Comparison of ENCODE assay signal across 8 cellular contexts in genomic region chr13:20903164-20903475, GRCh38. TPM values are rescaled to one million over a fixed set of nuclear protein-coding genes. Genes with fewer than 3 reads are reported as not detected.
DNase-seq lines count a peak whose midpoint lies in the region; ATAC-seq and TF ChIP-seq lines count a peak whose summit lies in the region.

No MANE protein-coding gene starts in this region.

- DNase-seq in H9 (no peak), WTC11 (ENCODE audit: low spot score) (no peak), glutamatergic neuron (no peak), SHP77 treated with DMSO at 0.1 percent for 48 hours (lab: John Stamatoyannopoulos, UW) (no peak), HuH-7.5 (ENCODE audit: low spot score) (no peak), SIG-M5 treated with dmso at 0.1 percent for 504 hours (lab: John Stamatoyannopoulos, UW; ENCODE audit: unreplicated experiment) (no peak)

- no peak overlapping the region for H2BK15ac ChIP-seq in H9 (ENCODE audit: low read depth, low read length)

- no peak overlapping the region for H4K91ac ChIP-seq in H9 (ENCODE audit: insufficient read length, low read depth, low read length)

- H3K27me3 Mint-ChIP-seq in H9 (ENCODE audit: low read depth) (peaks cover 2% of the 10 kb centered on the region; the same call in 1 of the 2 replicates), WTC11 (ENCODE audit: low read depth) (no peaks in the 10 kb centered on the region), glutamatergic neuron (ENCODE audit: unreplicated experiment) (peaks cover 2% of the 10 kb centered on the region)

- H3K9me3 ChIP-seq in H9 (ENCODE audit: control insufficient read depth, low read depth, low read length) (no peaks in the 10 kb centered on the region), skeletal muscle satellite cell (replicated peaks; ENCODE audit: low read length) (no peaks in the 10 kb centered on the region)

- H3K27ac Mint-ChIP-seq in H9: peak overlapping the region; percentile 98
- peak overlapping the region; percentile 99 for H3K27ac Mint-ChIP-seq in WTC11
- H3K27ac Mint-ChIP-seq in glutamatergic neuron (ENCODE audit: unreplicated experiment): peak overlapping the region; percentile 97

- H2BK120ac ChIP-seq in H9 (ENCODE audit: low read depth, low read length, poor library complexity, severe bottlenecking): no peak overlapping the region

- no peak overlapping the region for H2AK5ac ChIP-seq in H9 (ENCODE audit: insufficient read length, low read length)

- H3K4me3 ChIP-seq in skeletal muscle satellite cell (ENCODE audit: low read length): peak overlapping the region; percentile 90

- H2BK12ac ChIP-seq in H9 (ENCODE audit: insufficient read length, low read depth, low read length): no peak overlapping the region

- no peak overlapping the region for H3K4ac ChIP-seq in H9 (ENCODE audit: low read depth, low read length)

- no peak overlapping the region for H4K8ac ChIP-seq in H9 (replicated peaks; ENCODE audit: insufficient read length, low read depth, low read length)

- CTCF ChIA-PET in WTC11 (lab: Charles Lee): interaction anchor here (0.7 to 2.3 kb wide), 2 partner anchors 22 to 75 kb away, joined by 4 to 8 read pairs; no protein-coding TSS in a partner anchor

- peaks cover 10 to 20% (median 17%) of the 10 kb centered on the region in 3 experiments for H3K36me3 Mint-ChIP-seq in H9 (ENCODE audit: insufficient read depth in 1 of 3, low read depth in 3 of 3)
- peaks cover 15% of the 10 kb centered on the region for H3K36me3 Mint-ChIP-seq in WTC11
- no peaks in the 10 kb centered on the region for H3K36me3 Mint-ChIP-seq in glutamatergic neuron (ENCODE audit: unreplicated experiment)

- no peaks in the 10 kb centered on the region for H4K20me1 ChIP-seq in H9 (ENCODE audit: control insufficient read depth, insufficient read depth, insufficient read length)

- peak overlapping the region; percentile 47 for H3K4me2 ChIP-seq in H9 (ENCODE audit: insufficient read depth, insufficient read length, low read length)
- peak overlapping the region; percentile 100 for H3K4me2 ChIP-seq in skeletal muscle satellite cell (ENCODE audit: low read length)

- H3T11ph ChIP-seq in H9 (ENCODE audit: low read length): no peak overlapping the region

- TF ChIP-seq CTCF in H9 (conservative IDR thresholded peaks at IDR 0.05) (no peak), WTC11 (IDR thresholded peaks at IDR 0.05) (no peak), glutamatergic neuron (IDR thresholded peaks at IDR 0.05; ENCODE audit: partially characterized antibody, unreplicated experiment) (no peak)

- no peak overlapping the region for H2BK5ac ChIP-seq in H9 (ENCODE audit: insufficient read length, low read length)

- peak overlapping the region; percentile 92 for H3K18ac ChIP-seq in H9 (ENCODE audit: insufficient read length, low read depth, low read length)

- POLR2A ChIA-PET in WTC11 (lab: Charles Lee): no interaction called here

- H3K23me2 ChIP-seq in H9 (ENCODE audit: insufficient read length, low read depth, low read length, poor library complexity, severe bottlenecking): peaks cover 6% of the 10 kb centered on the region

- no peaks in the 10 kb centered on the region for H3K79me1 ChIP-seq in H9 (ENCODE audit: insufficient read depth, low read depth, low read length, poor library complexity, severe bottlenecking)

- no peak overlapping the region for H3K56ac ChIP-seq in H9 (ENCODE audit: insufficient read length, low read depth, low read length)

- H3K4me1 Mint-ChIP-seq in H9: peaks cover 13 to 14% of the 10 kb centered on the region in 2 experiments
- H3K4me1 Mint-ChIP-seq in WTC11: peaks cover 15% of the 10 kb centered on the region
- peaks cover 3% of the 10 kb centered on the region for H3K4me1 Mint-ChIP-seq in glutamatergic neuron (ENCODE audit: low read depth, unreplicated experiment)

- WGBS in H9 (ENCODE audit: extremely low coverage, insufficient read length, low lambda C conversion rate): no CpG with 5 or more reads among the region's 14 CpGs

- H3K27me3 ChIP-seq in H9 (ENCODE audit: insufficient read depth, low read length) (no peaks in the 10 kb centered on the region), skeletal muscle satellite cell (ENCODE audit: control insufficient read depth, insufficient read depth, low read length) (no peaks in the 10 kb centered on the region)

- peak overlapping the region; percentile 83 for H4K5ac ChIP-seq in H9 (ENCODE audit: insufficient read length, low read depth, low read length)

- H3K9ac ChIP-seq in H9 (ENCODE audit: extremely low read depth, insufficient read length, low read length): peak overlapping the region; percentile 81
- peak overlapping the region; percentile 92 for H3K9ac ChIP-seq in skeletal muscle satellite cell (ENCODE audit: low read depth, low read length)

- H2BK20ac ChIP-seq in H9 (ENCODE audit: low read depth, low read length, poor library complexity, severe bottlenecking): no peak overlapping the region

- H3K14ac ChIP-seq in H9 (ENCODE audit: insufficient read depth, low read length): peak overlapping the region; percentile 97

- H3K79me2 ChIP-seq in H9 (ENCODE audit: insufficient read depth, low read length): peaks cover 24% of the 10 kb centered on the region; the same call in 1 of the 2 replicates

- peak overlapping the region; percentile 12 for H3K27ac ChIP-seq in H9 (ENCODE audit: insufficient read length, low read depth, low read length)

- no peaks in the 10 kb centered on the region; a peak in 1 of 5 replicates for H3K9me3 Mint-ChIP-seq in H9
- no peaks in the 10 kb centered on the region for H3K9me3 Mint-ChIP-seq in WTC11
- H3K9me3 Mint-ChIP-seq in glutamatergic neuron (ENCODE audit: unreplicated experiment): peaks cover 6% of the 10 kb centered on the region

- no peak overlapping the region for H2AFZ ChIP-seq in H9 (ENCODE audit: low read length)

- peaks cover 7% of the 10 kb centered on the region for H3K36me3 ChIP-seq in skeletal muscle satellite cell (ENCODE audit: insufficient read depth, low read length)

- H3K4me1 ChIP-seq in H9 (ENCODE audit: insufficient read depth, low read length): no peaks in the 10 kb centered on the region
- H3K4me1 ChIP-seq in skeletal muscle satellite cell (ENCODE audit: control insufficient read depth, insufficient read depth, low read length): peaks cover 10% of the 10 kb centered on the region

- H3K23ac ChIP-seq in H9 (ENCODE audit: insufficient read length, low read depth, low read length): no peak overlapping the region

- H3K4me3 Mint-ChIP-seq in H9: peak overlapping the region; percentile 85 to 88
- H3K4me3 Mint-ChIP-seq in WTC11: peak overlapping the region; percentile 90
- H3K4me3 Mint-ChIP-seq in glutamatergic neuron (ENCODE audit: unreplicated experiment): peak overlapping the region; percentile 97

- no peak for ATAC-seq in WTC11
- no peak for ATAC-seq in HG02840 (IDR thresholded peaks at IDR 0.05; ENCODE audit: low FRiP score, unreplicated experiment)

TF ChIP-seq in WTC11, 78 proteins besides CTCF, POLR2A, EP300 and RAD21:
- TF ChIP-seq ERG (CRISPR knock-in tag; IDR thresholded peaks at IDR 0.05): no peak
- no peak for TF ChIP-seq ZNF138 (CRISPR knock-in tag; conservative IDR thresholded peaks at IDR 0.05)
- no peak for TF ChIP-seq GABPB1 (CRISPR knock-in tag; IDR thresholded peaks at IDR 0.05)
- TF ChIP-seq SMAD4 (CRISPR knock-in tag; IDR thresholded peaks at IDR 0.05): no peak
- TF ChIP-seq ZNF219 (CRISPR knock-in tag; IDR thresholded peaks at IDR 0.05; ENCODE audit: borderline replicate concordance): no peak

RNA-seq across cellular contexts. Expression of gene XPO4, which starts 0.6 kb away (rescaled TPM):
- 34.1 and 36.1 TPM in 2 replicates for total RNA-seq in H9 (2021)
- total RNA-seq in WTC11 (2021): 32.2 to 34.9 TPM (median 33.8 TPM) in 3 replicates
- total RNA-seq in glutamatergic neuron (ENCODE audit: unreplicated experiment): 15.5 TPM
- total RNA-seq in skeletal muscle satellite cell (2012; rRNA removed): 20.0 and 21.2 TPM in 2 replicates
